23 cellular contexts compared by ENCODE assay signal in genomic region chr20:56766528-56766927, GRCh38.
"Had no signal": no experiment of that assay in that cellular context is flagged by ENCODE, and none has a peak within 500 bp of the region (broad histone marks: within the 10 kb centered on the region; RNA-seq: fewer than 3 reads in every experiment).

No MANE protein-coding gene starts in this region.

- H3K4me1 Mint-ChIP-seq: activated B cell treated with CpG ODN at 0.5 μM for 24 hours; activated naive CD4-positive, alpha-beta T cell treated with anti-CD3 and anti-CD28 coated beads, Interleukin-2, amount 10 ng/mL, durations not matched to agents 7 days and 5 days; stimulated activated naive B cell treated with anti-CD40 and anti-IgM and Interleukin-4, amounts not matched to agents 10 μg/mL and 1 μg/mL and 100 μg/mL, for 72 hours had no signal

- H3K27ac Mint-ChIP-seq: activated B cell treated with CpG ODN at 0.5 μM for 24 hours; activated naive CD4-positive, alpha-beta T cell treated with anti-CD3 and anti-CD28 coated beads, Interleukin-2, amount 10 ng/mL, durations not matched to agents 7 days and 5 days; mesothelial cell of epicardium; progenitor cell of endocrine pancreas; stimulated activated naive B cell treated with anti-CD40 and anti-IgM and Interleukin-4, amounts not matched to agents 10 μg/mL and 1 μg/mL and 100 μg/mL, for 72 hours had no signal

- DNase-seq: activated B cell treated with CpG ODN at 0.5 μM for 24 hours; activated CD4-positive, alpha-beta T cell treated with anti-CD3 and anti-CD28 coated beads for 4 hours; activated CD4-positive, alpha-beta T cell treated with anti-CD3 and anti-CD28 coated beads, Interleukin-2, amount 50 U/mL, for 48 hours; activated naive CD4-positive, alpha-beta T cell treated with anti-CD3 and anti-CD28 coated beads, Interleukin-2, amount 10 ng/mL, durations not matched to agents 7 days and 5 days; activated T-cell treated with anti-CD3 and anti-CD28 coated beads, Interleukin-2, amount 50 U/mL, for 48 hours; cortex of kidney; gastrocnemius medialis; hypothalamus; left ventricle myocardium superior; mammary epithelial cell; naive thymus-derived CD8-positive, alpha-beta T cell; retina; sigmoid colon; stimulated activated CD4-positive, alpha-beta T cell treated with anti-CD3 and anti-CD28 coated beads, Interleukin-2, amount 100 ng/mL, for 48 hours; stimulated activated CD8-positive, alpha-beta memory T cell treated with anti-CD3 and anti-CD28 coated beads, Interleukin-4, amount 100 ng/mL, for 48 hours; stimulated activated naive B cell treated with anti-CD40 and anti-IgM and Interleukin-4, amounts not matched to agents 10 μg/mL and 1 μg/mL and 100 μg/mL, for 72 hours; T1000; trophoblast cell had no signal

- H3K4me3 Mint-ChIP-seq: activated B cell treated with CpG ODN at 0.5 μM for 24 hours; activated naive CD4-positive, alpha-beta T cell treated with anti-CD3 and anti-CD28 coated beads, Interleukin-2, amount 10 ng/mL, durations not matched to agents 7 days and 5 days; mesothelial cell of epicardium; naive thymus-derived CD8-positive, alpha-beta T cell; stimulated activated naive B cell treated with anti-CD40 and anti-IgM and Interleukin-4, amounts not matched to agents 10 μg/mL and 1 μg/mL and 100 μg/mL, for 72 hours had no signal

- H3K9me3 ChIP-seq: gastrocnemius medialis, sigmoid colon, vagina had no signal

- H3K36me3 ChIP-seq: cardiac muscle cell, gastrocnemius medialis, sigmoid colon, vagina had no signal

- H3K27me3 ChIP-seq: cardiac muscle cell, gastrocnemius medialis, sigmoid colon, vagina had no signal

- H3K36me3 Mint-ChIP-seq: activated naive CD4-positive, alpha-beta T cell treated with anti-CD3 and anti-CD28 coated beads, Interleukin-2, amount 10 ng/mL, durations not matched to agents 7 days and 5 days; mesothelial cell of epicardium; naive thymus-derived CD8-positive, alpha-beta T cell; stimulated activated naive B cell treated with anti-CD40 and anti-IgM and Interleukin-4, amounts not matched to agents 10 μg/mL and 1 μg/mL and 100 μg/mL, for 72 hours had no signal

- ATAC-seq: gastrocnemius medialis; left ventricle myocardium superior; naive thymus-derived CD8-positive, alpha-beta T cell; stimulated activated naive B cell treated with anti-CD40 and anti-IgM and Interleukin-4, amounts not matched to agents 10 μg/mL and 1 μg/mL and 100 μg/mL, for 72 hours had no signal

- H3K27ac ChIP-seq: cardiac muscle cell, gastrocnemius medialis, sigmoid colon, vagina had no signal

- H3K9me3 Mint-ChIP-seq: activated B cell treated with CpG ODN at 0.5 μM for 24 hours; activated naive CD4-positive, alpha-beta T cell treated with anti-CD3 and anti-CD28 coated beads, Interleukin-2, amount 10 ng/mL, durations not matched to agents 7 days and 5 days had no signal

- H3K4me1 ChIP-seq: gastrocnemius medialis, sigmoid colon, vagina had no signal

- H3K4me3 ChIP-seq: cardiac muscle cell, gastrocnemius medialis, sigmoid colon, smooth muscle cell, vagina had no signal

- H3K27me3 Mint-ChIP-seq: activated B cell treated with CpG ODN at 0.5 μM for 24 hours; activated naive CD4-positive, alpha-beta T cell treated with anti-CD3 and anti-CD28 coated beads, Interleukin-2, amount 10 ng/mL, durations not matched to agents 7 days and 5 days; stimulated activated naive B cell treated with anti-CD40 and anti-IgM and Interleukin-4, amounts not matched to agents 10 μg/mL and 1 μg/mL and 100 μg/mL, for 72 hours had no signal
